Comparison of ENCODE assay signal across 8 cellular contexts in genomic region chr13:41942462-41943094, GRCh38. TPM values are rescaled to one million over a fixed set of nuclear protein-coding genes. Genes with fewer than 3 reads are reported as not detected.
DNase-seq lines count a peak whose midpoint lies in the region; ATAC-seq and TF ChIP-seq lines count a peak whose summit lies in the region.

No MANE protein-coding gene starts in this region.

- POLR2A ChIA-PET in Caco-2 (lab: Charles Lee), result no interaction called here
- POLR2A ChIA-PET in CD8-positive, alpha-beta T cell (lab: Charles Lee), result interaction anchor here (0.9 kb wide), 1 partner anchor 18 kb away, joined by 3 read pairs; the partner anchor contains the start of gene VWA8

- no peaks in the 10 kb centered on the region for H3K27me3 ChIP-seq in Caco-2 (replicated peaks; ENCODE audit: control insufficient read depth, insufficient read depth, low read length)
- no peaks in the 10 kb centered on the region for H3K27me3 ChIP-seq in CD8-positive, alpha-beta T cell (ENCODE audit: insufficient read depth, low read length)

- H3K9me3 ChIP-seq in Caco-2, result no peaks in the 10 kb centered on the region
- no peaks in the 10 kb centered on the region for H3K9me3 ChIP-seq in CD8-positive, alpha-beta T cell (ENCODE audit: low read length)

- H3K36me3 Mint-ChIP-seq in Caco-2 (ENCODE audit: insufficient read depth, unreplicated experiment), result peaks cover 15% of the 10 kb centered on the region
- H3K36me3 Mint-ChIP-seq in activated CD8-positive, alpha-beta memory T cell treated with anti-CD3 and anti-CD28 coated beads, Interleukin-2, amount 10 ng/mL, durations not matched to agents 7 days and 5 days, result peaks cover 31% of the 10 kb centered on the region
- H3K36me3 Mint-ChIP-seq in activated T-helper 1 cell treated with anti-CD3 and anti-CD28 coated beads, Interleukin-12 subunit alpha, Interleukin-12 subunit beta, Interleukin-2, Interleukin-4 antibody, amounts not matched to agents 30 ng/mL and 10 ng/mL and 1 ng/mL, durations not matched to agents 14 hours and 24 hours and 36 hours (ENCODE audit: low read depth), result peaks cover 26% of the 10 kb centered on the region
- H3K36me3 Mint-ChIP-seq in CD8-positive, alpha-beta T cell, result peaks cover 43% of the 10 kb centered on the region

- no peak overlapping the region for H3K4me3 Mint-ChIP-seq in Caco-2 (ENCODE audit: unreplicated experiment)
- H3K4me3 Mint-ChIP-seq in activated CD8-positive, alpha-beta memory T cell treated with anti-CD3 and anti-CD28 coated beads, Interleukin-2, amount 10 ng/mL, durations not matched to agents 7 days and 5 days, result no peak overlapping the region
- no peak overlapping the region for H3K4me3 Mint-ChIP-seq in activated T-helper 1 cell treated with anti-CD3 and anti-CD28 coated beads, Interleukin-12 subunit alpha, Interleukin-12 subunit beta, Interleukin-2, Interleukin-4 antibody, amounts not matched to agents 30 ng/mL and 10 ng/mL and 1 ng/mL, durations not matched to agents 14 hours and 24 hours and 36 hours
- H3K4me3 Mint-ChIP-seq in CD8-positive, alpha-beta T cell, result no peak overlapping the region

- in situ Hi-C loops in astrocyte of the cerebellum (cut with HindIII; ENCODE audit: low sequenced_read_pairs), result no loop called here

- H3K27ac Mint-ChIP-seq in Caco-2 (ENCODE audit: unreplicated experiment), result no peak overlapping the region
- H3K27ac Mint-ChIP-seq in activated CD8-positive, alpha-beta memory T cell treated with anti-CD3 and anti-CD28 coated beads, Interleukin-2, amount 10 ng/mL, durations not matched to agents 7 days and 5 days, result no peak overlapping the region
- H3K27ac Mint-ChIP-seq in activated T-helper 1 cell treated with anti-CD3 and anti-CD28 coated beads, Interleukin-12 subunit alpha, Interleukin-12 subunit beta, Interleukin-2, Interleukin-4 antibody, amounts not matched to agents 30 ng/mL and 10 ng/mL and 1 ng/mL, durations not matched to agents 14 hours and 24 hours and 36 hours, result no peak overlapping the region
- no peak overlapping the region for H3K27ac Mint-ChIP-seq in CD8-positive, alpha-beta T cell

- H3K4me1 ChIP-seq in Caco-2, result peaks cover 10% of the 10 kb centered on the region
- no peaks in the 10 kb centered on the region for H3K4me1 ChIP-seq in CD8-positive, alpha-beta T cell (ENCODE audit: insufficient read depth, low read length)

- BruUV-seq in Caco-2 (replicated peaks; lab: Mats Ljungman, UMichigan), result no TSS peak

- H3K4me3 ChIP-seq in Caco-2 (ENCODE audit: low read depth, low read length) (no peak overlapping the region), astrocyte of the cerebellum (ENCODE audit: low read depth, low read length) (no peak overlapping the region)
- no peak overlapping the region for H3K4me3 ChIP-seq in CD8-positive, alpha-beta T cell (ENCODE audit: low read depth, low read length)

- peaks cover 16% of the 10 kb centered on the region for H3K4me1 Mint-ChIP-seq in Caco-2 (ENCODE audit: low read depth, unreplicated experiment)
- no peaks in the 10 kb centered on the region for H3K4me1 Mint-ChIP-seq in activated CD8-positive, alpha-beta memory T cell treated with anti-CD3 and anti-CD28 coated beads, Interleukin-2, amount 10 ng/mL, durations not matched to agents 7 days and 5 days
- H3K4me1 Mint-ChIP-seq in activated T-helper 1 cell treated with anti-CD3 and anti-CD28 coated beads, Interleukin-12 subunit alpha, Interleukin-12 subunit beta, Interleukin-2, Interleukin-4 antibody, amounts not matched to agents 30 ng/mL and 10 ng/mL and 1 ng/mL, durations not matched to agents 14 hours and 24 hours and 36 hours (ENCODE audit: low read depth), result peaks cover 8% of the 10 kb centered on the region
- H3K4me1 Mint-ChIP-seq in CD8-positive, alpha-beta T cell (ENCODE audit: low read depth), result peaks cover 32% of the 10 kb centered on the region

- no peaks in the 10 kb centered on the region for H3K9me3 Mint-ChIP-seq in Caco-2 (ENCODE audit: unreplicated experiment)
- H3K9me3 Mint-ChIP-seq in activated CD8-positive, alpha-beta memory T cell treated with anti-CD3 and anti-CD28 coated beads, Interleukin-2, amount 10 ng/mL, durations not matched to agents 7 days and 5 days (ENCODE audit: low read depth), result peaks cover 5% of the 10 kb centered on the region
- peaks cover 20% of the 10 kb centered on the region for H3K9me3 Mint-ChIP-seq in activated T-helper 1 cell treated with anti-CD3 and anti-CD28 coated beads, Interleukin-12 subunit alpha, Interleukin-12 subunit beta, Interleukin-2, Interleukin-4 antibody, amounts not matched to agents 30 ng/mL and 10 ng/mL and 1 ng/mL, durations not matched to agents 14 hours and 24 hours and 36 hours
- H3K9me3 Mint-ChIP-seq in CD8-positive, alpha-beta T cell, result peaks cover 17% of the 10 kb centered on the region

- DNase-seq in Caco-2 (peak; percentile 50 to 58), HK-2 (ENCODE audit: unreplicated experiment) (peak; percentile 23), astrocyte of the cerebellum (ENCODE audit: low read depth) (peak; percentile 29), islet precursor cell (peak; percentile 77), posterior cingulate gyrus (no peak)
- DNase-seq in activated CD8-positive, alpha-beta memory T cell treated with anti-CD3 and anti-CD28 coated beads, Interleukin-2, amount 10 ng/mL, durations not matched to agents 7 days and 5 days, result no peak
- no peak for DNase-seq in activated T-helper 1 cell treated with anti-CD3 and anti-CD28 coated beads, Interleukin-12 subunit alpha, Interleukin-12 subunit beta, Interleukin-2, Interleukin-4 antibody, amounts not matched to agents 30 ng/mL and 10 ng/mL and 1 ng/mL, durations not matched to agents 14 hours and 24 hours and 36 hours (ENCODE audit: low spot score)
- DNase-seq in CD8-positive, alpha-beta T cell, result no peak

- CTCF ChIA-PET in Caco-2 (lab: Charles Lee), result interaction anchor here (0.6 to 1.1 kb wide), 2 partner anchors 246 to 274 kb away, joined by 3 read pairs; no protein-coding TSS in a partner anchor
- CTCF ChIA-PET in activated CD8-positive, alpha-beta memory T cell treated with anti-CD3 and anti-CD28 coated beads, Interleukin-2, amount 10 ng/mL, durations not matched to agents 7 days and 5 days (lab: Charles Lee), result interaction anchor here (0.7 kb wide), 1 partner anchor 14 kb away, joined by 3 read pairs; no protein-coding TSS in a partner anchor
- CTCF ChIA-PET in CD8-positive, alpha-beta T cell (lab: Charles Lee), result no interaction called here

- no peak for ATAC-seq in activated CD8-positive, alpha-beta memory T cell treated with anti-CD3 and anti-CD28 coated beads, Interleukin-2, amount 10 ng/mL, durations not matched to agents 7 days and 5 days
- ATAC-seq in CD8-positive, alpha-beta T cell, result no peak

- TF ChIP-seq CTCF in Caco-2 (IDR thresholded peaks at IDR 0.05; ENCODE audit: insufficient read depth in 1 of 2, low read depth in 1 of 2, low read length in 1 of 2, severe bottlenecking in 1 of 2, unreplicated experiment in 1 of 2) (peak; percentile 25 to 55), astrocyte of the cerebellum (IDR thresholded peaks at IDR 0.05; ENCODE audit: low read depth, low read length, missing control alignments) (peak; percentile 56)
- TF ChIP-seq CTCF in CD8-positive, alpha-beta T cell (IDR thresholded peaks at IDR 0.05), result no peak

- H3K27me3 Mint-ChIP-seq in Caco-2 (ENCODE audit: insufficient read depth, unreplicated experiment), result no peaks in the 10 kb centered on the region
- H3K27me3 Mint-ChIP-seq in activated CD8-positive, alpha-beta memory T cell treated with anti-CD3 and anti-CD28 coated beads, Interleukin-2, amount 10 ng/mL, durations not matched to agents 7 days and 5 days, result no peaks in the 10 kb centered on the region
- H3K27me3 Mint-ChIP-seq in activated T-helper 1 cell treated with anti-CD3 and anti-CD28 coated beads, Interleukin-12 subunit alpha, Interleukin-12 subunit beta, Interleukin-2, Interleukin-4 antibody, amounts not matched to agents 30 ng/mL and 10 ng/mL and 1 ng/mL, durations not matched to agents 14 hours and 24 hours and 36 hours (ENCODE audit: insufficient read depth), result no peaks in the 10 kb centered on the region
- H3K27me3 Mint-ChIP-seq in CD8-positive, alpha-beta T cell (ENCODE audit: low read depth), result no peaks in the 10 kb centered on the region

- intact Hi-C loops in Caco-2 (cut with micrococcal nuclease; ENCODE audit: unreplicated experiment) (loop anchor here (1.0 to 10.0 kb wide), 2 partner anchors 37 to 248 kb away; no protein-coding TSS in a partner anchor), posterior cingulate gyrus (cut with DNase I) (no loop called here)
- intact Hi-C loops in activated T-helper 1 cell treated with anti-CD3 and anti-CD28 coated beads, Interleukin-12 subunit alpha, Interleukin-12 subunit beta, Interleukin-2, Interleukin-4 antibody, amounts not matched to agents 30 ng/mL and 10 ng/mL and 1 ng/mL, durations not matched to agents 14 hours and 24 hours and 36 hours (cut with micrococcal nuclease), result no loop called here
- intact Hi-C loops in CD8-positive, alpha-beta T cell (cut with DNase I, micrococcal nuclease), result loop anchor here in 1 of 2 experiments (2.0 kb wide), 1 partner anchor 14 kb away; no protein-coding TSS in a partner anchor

- no peak overlapping the region for H3K27ac ChIP-seq in CD8-positive, alpha-beta T cell (ENCODE audit: low read depth, low read length)

- no peaks in the 10 kb centered on the region for H3K36me3 ChIP-seq in Caco-2 (ENCODE audit: control insufficient read depth, insufficient read depth, low read length)
- H3K36me3 ChIP-seq in CD8-positive, alpha-beta T cell (ENCODE audit: insufficient read depth, low read length), result no peaks in the 10 kb centered on the region

RNA-seq across cellular contexts. Expression of gene VWA8, which starts 18.3 kb away (rescaled TPM):
- total RNA-seq in Caco-2 (2022), result 20.7 and 20.9 TPM in 2 replicates
- 10 to 100 TPM; 14.9 to 17.4 TPM for total RNA-seq in activated CD8-positive, alpha-beta memory T cell treated with anti-CD3 and anti-CD28 coated beads, Interleukin-2, amount 10 ng/mL, durations not matched to agents 7 days and 5 days
- total RNA-seq in activated T-helper 1 cell treated with anti-CD3 and anti-CD28 coated beads, Interleukin-12 subunit alpha, Interleukin-12 subunit beta, Interleukin-2, Interleukin-4 antibody, amounts not matched to agents 30 ng/mL and 10 ng/mL and 1 ng/mL, durations not matched to agents 14 hours and 24 hours and 36 hours, result 26.4 and 26.6 TPM in 2 replicates
- 10 to 100 TPM; 16.3 to 16.5 TPM for total RNA-seq in CD8-positive, alpha-beta T cell

Comparison
In these comparisons a context has a peak if more than half of its experiments do, and no peak if none do; other contexts are left out.
1. DNase-seq: peak in Caco-2 (2 of 2), HK-2 (single experiment), astrocyte of the cerebellum (single experiment) and islet precursor cell (single experiment); none in posterior cingulate gyrus (0 of 10), activated CD8-positive, alpha-beta memory T cell treated with anti-CD3 and anti-CD28 coated beads, Interleukin-2, amount 10 ng/mL, durations not matched to agents 7 days and 5 days (single experiment), activated T-helper 1 cell treated with anti-CD3 and anti-CD28 coated beads, Interleukin-12 subunit alpha, Interleukin-12 subunit beta, Interleukin-2, Interleukin-4 antibody, amounts not matched to agents 30 ng/mL and 10 ng/mL and 1 ng/mL, durations not matched to agents 14 hours and 24 hours and 36 hours (single experiment) and CD8-positive, alpha-beta T cell (0 of 7).